ENCODE assay signal across 16 cellular contexts in genomic region chr10:3399756-3400155, GRCh38.
A peak's percentile ranks its signal among the peaks of the same experiment; 100 is the strongest.
DNase-seq lines count a peak whose midpoint lies in the region; ATAC-seq and TF ChIP-seq lines count a peak whose summit lies in the region.
"Had no signal": no experiment of that assay in that cellular context is flagged by ENCODE, and none has a peak within 500 bp of the region (broad histone marks: within the 10 kb centered on the region; RNA-seq: fewer than 3 reads in every experiment).

No MANE protein-coding gene starts in this region.

- intact Hi-C loops in Panc1 (cut with micrococcal nuclease; ENCODE audit: unreplicated experiment) (no loop called here), esophagus squamous epithelium (cut with DNase I) (no loop called here), tibial artery (cut with DNase I; ENCODE audit: low total_unique reads) (no loop called here)

- no peaks in the 10 kb centered on the region for H3K36me3 Mint-ChIP-seq in natural killer cell treated with Interleukin-12 subunit alpha and Interleukin-12 subunit beta and Interleukin-15 and Interleukin-18, amount 100 ng/mL, for 72 hours

- CTCF ChIA-PET in Panc1 (lab: Charles Lee): no interaction called here

- no peaks in the 10 kb centered on the region for H3K27me3 ChIP-seq in Panc1 (ENCODE audit: control insufficient read depth, insufficient read depth, low read length)
- no peaks in the 10 kb centered on the region for H3K27me3 ChIP-seq in esophagus squamous epithelium
- no peaks in the 10 kb centered on the region for H3K27me3 ChIP-seq in neuronal stem cell (ENCODE audit: control insufficient read depth in 3 of 3, insufficient read depth in 3 of 3, low read depth in 1 of 3, low read length in 3 of 3)
- no peaks in the 10 kb centered on the region for H3K27me3 ChIP-seq in tibial artery

- no peak overlapping the region for H2AK5ac ChIP-seq in neuronal stem cell (ENCODE audit: low read depth, low read length)

- peak overlapping the region; percentile 52 for H4K8ac ChIP-seq in neuronal stem cell (ENCODE audit: low read depth, low read length)

- BruUV-seq in Panc1 (replicated peaks; lab: Mats Ljungman, UMichigan): no TSS peak

- no peaks in the 10 kb centered on the region for H3K9me3 Mint-ChIP-seq in natural killer cell treated with Interleukin-12 subunit alpha and Interleukin-12 subunit beta and Interleukin-15 and Interleukin-18, amount 100 ng/mL, for 72 hours

- ATAC-seq in Panc1 (no peak), HG03565 (IDR thresholded peaks at IDR 0.05; ENCODE audit: unreplicated experiment) (no peak)
- ATAC-seq in natural killer cell treated with Interleukin-12 subunit alpha and Interleukin-12 subunit beta and Interleukin-15 and Interleukin-18, amount 100 ng/mL, for 72 hours: no peak
- ATAC-seq: HCT116, T-helper 17 cell had no signal

- DNase-seq in COLO829 (ENCODE audit: low spot score) (peak; percentile 7), Panc1 (ENCODE audit: low read depth, low spot score) (no peak), esophagus squamous epithelium (lab: John Stamatoyannopoulos, UW) (no peak), neuronal stem cell (ENCODE audit: low spot score) (no peak), tibial artery (no peak), NCI-H2107 (lab: John Stamatoyannopoulos, UW) (no peak)
- no peak for DNase-seq in natural killer cell treated with Interleukin-12 subunit alpha and Interleukin-12 subunit beta and Interleukin-15 and Interleukin-18, amount 100 ng/mL, for 72 hours (ENCODE audit: low spot score)
- DNase-seq: activated naive CD4-positive, alpha-beta T cell; COR-L47; effector CD4-positive, alpha-beta T cell; NCI-H1048; stimulated activated CD4-positive, alpha-beta T cell treated with anti-CD3 and anti-CD28 coated beads, Interleukin-2, amount 100 ng/mL, for 48 hours; T-helper 17 cell had no signal

- in situ Hi-C loops in Panc1 (cut with HindIII; ENCODE audit: low pct_unique_long_range_greater_than_20kb, low sequenced_read_pairs): no loop called here

- no peak overlapping the region for H3K14ac ChIP-seq in neuronal stem cell (ENCODE audit: low read length)

- peak overlapping the region; percentile 50 for H3K18ac ChIP-seq in neuronal stem cell (ENCODE audit: low read length)

- H3K23ac ChIP-seq in neuronal stem cell (ENCODE audit: low read depth, low read length, poor library complexity): no peak overlapping the region

- H3K4me1 ChIP-seq in Panc1 (ENCODE audit: control insufficient read depth, insufficient read depth, low read length) (no peaks in the 10 kb centered on the region; the same call in 1 of the 2 replicates), esophagus squamous epithelium (peaks cover 0 to 9% (median 0%) of the 10 kb centered on the region in 3 donors), neuronal stem cell (ENCODE audit: control insufficient read depth in 2 of 2, insufficient read depth in 1 of 2, low read depth in 1 of 2, low read length in 2 of 2) (peaks cover 9 to 11% of the 10 kb centered on the region in 2 donors), tibial artery (peaks cover 0 to 25% (median 4%) of the 10 kb centered on the region in 4 donors)

- no peak overlapping the region for H2BK12ac ChIP-seq in neuronal stem cell (ENCODE audit: low read length)

- H3K4me3 ChIP-seq in Panc1 (ENCODE audit: low read depth in 2 of 2, low read length in 2 of 2) (no peak overlapping the region), esophagus squamous epithelium (no peak overlapping the region), neuronal stem cell (ENCODE audit: low read length in 2 of 2) (no peak overlapping the region), tibial artery (no peak overlapping the region)

- no peak overlapping the region for H3K27ac Mint-ChIP-seq in natural killer cell treated with Interleukin-12 subunit alpha and Interleukin-12 subunit beta and Interleukin-15 and Interleukin-18, amount 100 ng/mL, for 72 hours
- H3K27ac Mint-ChIP-seq: T-helper 17 cell had no signal

- H3K9me3 ChIP-seq in Panc1 (ENCODE audit: control insufficient read depth, insufficient read depth, low read depth, low read length): no peaks in the 10 kb centered on the region
- H3K9me3 ChIP-seq in esophagus squamous epithelium: peaks cover 0 to 1% (median 0%) of the 10 kb centered on the region in 3 donors
- H3K9me3 ChIP-seq in neuronal stem cell (replicated peaks in 1 of 2; ENCODE audit: control insufficient read depth in 2 of 2, insufficient read depth in 1 of 2, low read depth in 1 of 2, low read length in 2 of 2): peaks cover 0 to 8% of the 10 kb centered on the region in 2 donors
- no peaks in the 10 kb centered on the region for H3K9me3 ChIP-seq in tibial artery

- TF ChIP-seq POLR2A in esophagus squamous epithelium (IDR thresholded peaks at IDR 0.05): no peak

- WGBS in esophagus squamous epithelium, 2 donors: 40 to 58% methylated on average over 6 of the region's 6 CpGs
- no CpG with 5 or more reads among the region's 6 CpGs for WGBS in neuronal stem cell (ENCODE audit: extremely low coverage in 2 of 2, insufficient read length in 2 of 2, insufficient replicate concordance in 1 of 2), 2 donors

- H3K4me1 Mint-ChIP-seq in natural killer cell treated with Interleukin-12 subunit alpha and Interleukin-12 subunit beta and Interleukin-15 and Interleukin-18, amount 100 ng/mL, for 72 hours (ENCODE audit: low read depth in 2 of 2): peaks cover 0 to 4% of the 10 kb centered on the region in 2 donors

- no peak overlapping the region for H4K91ac ChIP-seq in neuronal stem cell (ENCODE audit: low read depth, low read length, poor library complexity)

- TF ChIP-seq CTCF in Panc1 (IDR thresholded peaks at IDR 0.05): no peak
- no peak for TF ChIP-seq CTCF in esophagus squamous epithelium (IDR thresholded peaks at IDR 0.05)
- TF ChIP-seq CTCF in tibial artery (IDR thresholded peaks at IDR 0.05): no peak

- H2BK5ac ChIP-seq in neuronal stem cell (ENCODE audit: low read length): no peak overlapping the region

- peak overlapping the region; percentile 65 for H2AFZ ChIP-seq in neuronal stem cell (ENCODE audit: low read length)

- peak overlapping the region; percentile 51; the same call in 1 of the 2 replicates for H3K27ac ChIP-seq in Panc1 (ENCODE audit: low read length)
- peak overlapping the region in 3 of 4 donors; percentile 10 to 25 (median 18) for H3K27ac ChIP-seq in esophagus squamous epithelium
- no peak overlapping the region for H3K27ac ChIP-seq in neuronal stem cell (replicated peaks; ENCODE audit: low read length)
- peak overlapping the region in 1 of 2 donors; percentile 2 for H3K27ac ChIP-seq in tibial artery
- H3K27ac ChIP-seq: RWPE1 had no signal

- H3K4ac ChIP-seq in neuronal stem cell (ENCODE audit: low read length): no peak overlapping the region

- H3K4me2 ChIP-seq in neuronal stem cell (ENCODE audit: insufficient read depth, low read length, poor library complexity, severe bottlenecking): no peak overlapping the region

- H2BK120ac ChIP-seq in neuronal stem cell (ENCODE audit: low read depth, low read length): no peak overlapping the region

- POLR2A ChIA-PET in Panc1 (lab: Charles Lee): no interaction called here

- H3K36me3 ChIP-seq in Panc1 (ENCODE audit: control insufficient read depth, insufficient read depth, low read length) (no peaks in the 10 kb centered on the region), esophagus squamous epithelium (no peaks in the 10 kb centered on the region), neuronal stem cell (replicated peaks in 1 of 2; ENCODE audit: control insufficient read depth in 2 of 2, insufficient read depth in 2 of 2, low read length in 2 of 2) (no peaks in the 10 kb centered on the region), tibial artery (no peaks in the 10 kb centered on the region)

- no peak overlapping the region for H2BK15ac ChIP-seq in neuronal stem cell (ENCODE audit: low read length)

- no peak overlapping the region for H3K4me3 Mint-ChIP-seq in natural killer cell treated with Interleukin-12 subunit alpha and Interleukin-12 subunit beta and Interleukin-15 and Interleukin-18, amount 100 ng/mL, for 72 hours
- H3K4me3 Mint-ChIP-seq: T-helper 17 cell had no signal

- H3K27me3 Mint-ChIP-seq in natural killer cell treated with Interleukin-12 subunit alpha and Interleukin-12 subunit beta and Interleukin-15 and Interleukin-18, amount 100 ng/mL, for 72 hours: peaks cover 0 to 10% of the 10 kb centered on the region in 2 donors

- H3K79me1 ChIP-seq in neuronal stem cell (ENCODE audit: low read depth, low read length): no peaks in the 10 kb centered on the region

- no peak overlapping the region for H3K9ac ChIP-seq in neuronal stem cell (ENCODE audit: low read depth, low read length, poor library complexity)
